ENCODE assay signal across 8 cellular contexts in the genomic region with DNA sequence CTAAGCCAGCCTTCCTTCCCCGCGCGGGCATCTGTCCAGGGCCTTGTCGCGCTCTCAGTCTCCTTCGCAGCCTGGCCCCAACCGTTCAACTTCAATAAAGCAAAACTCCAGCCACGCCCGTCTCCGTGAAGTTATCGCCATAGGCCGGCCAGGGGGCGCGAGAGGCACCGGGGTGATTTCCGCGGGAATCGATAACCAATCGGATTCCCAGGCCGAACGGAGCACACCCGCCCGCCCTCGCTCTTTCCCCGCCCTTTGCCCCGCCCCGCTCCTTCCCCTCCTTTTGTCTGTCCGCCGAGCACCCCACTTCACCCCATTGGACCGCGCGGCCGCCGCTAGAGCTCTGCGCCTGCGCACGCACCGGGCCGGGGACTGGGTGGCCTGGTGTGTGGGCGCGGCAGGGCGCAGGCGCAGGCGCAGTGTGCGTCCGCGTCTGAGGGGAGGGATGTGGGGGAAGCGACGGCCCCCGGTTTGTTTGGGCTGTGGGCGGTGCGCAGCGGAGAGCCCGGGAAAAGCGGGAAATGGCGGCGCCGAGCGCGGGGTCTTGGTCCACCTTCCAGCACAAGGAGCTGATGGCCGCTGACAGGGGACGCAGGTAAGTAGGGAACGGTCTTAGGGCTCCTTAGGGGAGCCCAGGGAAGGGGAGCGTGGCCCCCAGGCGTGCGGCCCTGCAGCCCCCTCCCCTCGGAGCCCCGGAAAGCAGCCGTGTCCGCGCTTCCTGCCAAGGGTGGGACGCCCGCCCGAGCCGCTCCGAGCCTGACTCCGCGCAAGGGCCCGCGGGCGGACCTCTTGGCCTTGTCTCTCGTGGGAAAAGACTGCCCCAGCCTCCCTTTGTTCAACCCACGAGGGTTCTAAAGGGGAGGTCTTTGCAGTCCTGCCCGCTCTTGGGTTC. TPM values are rescaled to one million over a fixed set of nuclear protein-coding genes. Genes with fewer than 3 reads are reported as not detected.
DNase-seq lines count a peak whose midpoint lies in the region; ATAC-seq and TF ChIP-seq lines count a peak whose summit lies in the region.

A gene (plus strand): TSS at position 417 of the 892 bp plus-strand sequence. CDS start 105 bp downstream, at position 522.

- H3K36me3 Mint-ChIP-seq in progenitor cell of endocrine pancreas (ENCODE audit: insufficient read depth) = peaks cover 16% of the 10 kb centered on the region

- H3K9me3 ChIP-seq in upper lobe of right lung = no peaks in the 10 kb centered on the region

- peak; percentile 92 for DNase-seq in NCI-H1694 (lab: John Stamatoyannopoulos, UW)
- peak; percentile 94 for DNase-seq in amniotic stem cell (lab: John Stamatoyannopoulos, UW)
- peak; percentile 99 for DNase-seq in left cardiac atrium
- DNase-seq in progenitor cell of endocrine pancreas (ENCODE audit: low spot score, unreplicated experiment) = peak; percentile 98
- peak; percentile 100 for DNase-seq in upper lobe of right lung

- H3K27me3 ChIP-seq in upper lobe of right lung = no peaks in the 10 kb centered on the region

- H3K4me1 ChIP-seq in upper lobe of right lung = peaks cover 32% of the 10 kb centered on the region

- H3K4me3 Mint-ChIP-seq in progenitor cell of endocrine pancreas (ENCODE audit: low read depth) = peak within 1 kb of the TSS; percentile 94

- H3K4me3 ChIP-seq in upper lobe of right lung = peak within 1 kb of the TSS; percentile 93

- H3K27ac Mint-ChIP-seq in progenitor cell of endocrine pancreas = peak within 1 kb of the TSS; percentile 96

- peaks cover 32% of the 10 kb centered on the region for H3K4me1 Mint-ChIP-seq in progenitor cell of endocrine pancreas (ENCODE audit: low read depth)

- H3K36me3 ChIP-seq in upper lobe of right lung = peaks cover 16% of the 10 kb centered on the region

- peak within 1 kb of the TSS; percentile 92 for H3K27ac ChIP-seq in upper lobe of right lung

- H3K9me3 Mint-ChIP-seq in progenitor cell of endocrine pancreas (ENCODE audit: low read depth) = peaks cover 8% of the 10 kb centered on the region

- TF ChIP-seq CTCF in progenitor cell of endocrine pancreas (IDR thresholded peaks at IDR 0.05; ENCODE audit: unreplicated experiment) = peak; percentile 47
- TF ChIP-seq CTCF in upper lobe of right lung (IDR thresholded peaks at IDR 0.05) = peak; percentile 45

- intact Hi-C loops in T-helper 1 cell treated with Interleukin-12 subunit alpha and Interleukin-12 subunit beta and Interleukin-4 antibody, amounts not matched to agents 30 ng/mL and 1 ng/mL, for 36 hours (cut with micrococcal nuclease) = loop anchor here (1.0 to 10.0 kb wide), 5 partner anchors 25 to 1547 kb away; a partner anchor contains a TSS
- intact Hi-C loops in left cardiac atrium (cut with DNase I) = no loop called here
- intact Hi-C loops in upper lobe of right lung (cut with DNase I) = no loop called here

- ATAC-seq in GM18498 (IDR thresholded peaks at IDR 0.05; ENCODE audit: unreplicated experiment) (peak; percentile 93), HG02885 (IDR thresholded peaks at IDR 0.05; ENCODE audit: poor library complexity, unreplicated experiment) (peak; percentile 89), left cardiac atrium (peak; percentile 98), upper lobe of right lung (peak; percentile 94)

- no peaks in the 10 kb centered on the region for H3K27me3 Mint-ChIP-seq in progenitor cell of endocrine pancreas

RNA-seq across cellular contexts. Expression of the gene that starts here (rescaled TPM):
- total RNA-seq in T-helper 1 cell treated with Interleukin-12 subunit alpha and Interleukin-12 subunit beta and Interleukin-4 antibody, amounts not matched to agents 30 ng/mL and 1 ng/mL, for 36 hours = 103 TPM in 2 replicates
- 10 to 100 TPM in 1 of 2 donors, 1 to 10 TPM in 1; 8.0 to 12.4 TPM for total RNA-seq in left cardiac atrium
- 65.5 and 68.9 TPM in 2 replicates for total RNA-seq in progenitor cell of endocrine pancreas
- total RNA-seq in upper lobe of right lung = 26.7 TPM

Comparison
In these comparisons a context has a peak if more than half of its experiments do, and no peak if none do; other contexts are left out.
1. Peak in every context shown above with its lines: DNase-seq, ATAC-seq, H3K4me3 ChIP-seq and H3K27ac ChIP-seq.